In the genomic region with DNA sequence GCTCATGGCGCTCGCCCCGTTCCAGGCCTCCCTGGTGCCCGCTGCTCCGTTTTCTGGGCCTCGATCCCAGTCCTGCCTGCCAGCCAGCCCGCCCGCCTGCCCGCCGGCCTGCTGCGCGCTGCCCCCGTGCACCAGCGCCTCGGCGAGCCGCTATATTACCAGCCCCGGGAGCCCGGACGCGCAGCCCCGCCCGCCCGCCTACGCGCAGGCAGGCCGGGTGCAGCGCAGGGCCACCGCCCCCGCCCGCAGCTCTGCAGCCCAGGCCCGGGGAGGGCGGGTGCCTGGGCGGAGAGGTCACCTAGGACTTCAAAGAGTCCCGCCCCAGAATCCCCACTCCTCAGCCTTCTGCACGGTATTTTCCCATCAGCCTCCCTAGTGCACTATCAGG, we compare ENCODE assay signal across 9 cellular contexts. TPM values are rescaled to one million over a fixed set of nuclear protein-coding genes. Genes with fewer than 3 reads are reported as not detected.
DNase-seq lines count a peak whose midpoint lies in the region; ATAC-seq lines count a peak whose summit lies in the region.
"Had no signal": no experiment of that assay in that cellular context is flagged by ENCODE, and none has a peak within 500 bp of the region (broad histone marks: within the 10 kb centered on the region; RNA-seq: fewer than 3 reads in every experiment).

A gene (minus strand): TSS at position 157 of the 388 bp plus-strand sequence. CDS start 151 bp downstream, at position 6.

- H3K4me3 Mint-ChIP-seq in activated CD8-positive, alpha-beta memory T cell treated with anti-CD3 and anti-CD28 coated beads, Interleukin-2, amount 10 ng/mL, durations not matched to agents 7 days and 5 days: no peak within 1 kb of the TSS
- peak within 1 kb of the TSS; percentile 42 for H3K4me3 Mint-ChIP-seq in dendritic cell treated with granulocyte-macrophage colony-stimulating factor and Interleukin-4, amounts not matched to agents 40 ng/mL and 50 ng/mL, for 4 days
- H3K4me3 Mint-ChIP-seq: CD4-positive, CD25-positive, alpha-beta regulatory T cell had no signal

- H3K9me3 Mint-ChIP-seq in activated CD8-positive, alpha-beta memory T cell treated with anti-CD3 and anti-CD28 coated beads, Interleukin-2, amount 10 ng/mL, durations not matched to agents 7 days and 5 days (ENCODE audit: low read depth): no peaks in the 10 kb centered on the region
- no peaks in the 10 kb centered on the region for H3K9me3 Mint-ChIP-seq in dendritic cell treated with granulocyte-macrophage colony-stimulating factor and Interleukin-4, amounts not matched to agents 40 ng/mL and 50 ng/mL, for 4 days
- H3K9me3 Mint-ChIP-seq: CD4-positive, CD25-positive, alpha-beta regulatory T cell had no signal

- H3K27ac Mint-ChIP-seq in activated CD8-positive, alpha-beta memory T cell treated with anti-CD3 and anti-CD28 coated beads, Interleukin-2, amount 10 ng/mL, durations not matched to agents 7 days and 5 days: no peak within 1 kb of the TSS
- no peak within 1 kb of the TSS for H3K27ac Mint-ChIP-seq in dendritic cell treated with granulocyte-macrophage colony-stimulating factor and Interleukin-4, amounts not matched to agents 40 ng/mL and 50 ng/mL, for 4 days
- H3K27ac Mint-ChIP-seq: CD4-positive, CD25-positive, alpha-beta regulatory T cell had no signal

- intact Hi-C loops in dendritic cell treated with granulocyte-macrophage colony-stimulating factor and Interleukin-4, amounts not matched to agents 40 ng/mL and 50 ng/mL, for 4 days (cut with micrococcal nuclease): no loop called here

- no peaks in the 10 kb centered on the region for H3K4me1 ChIP-seq in thymus (ENCODE audit: control insufficient read depth, insufficient read depth, low read length)

- no peaks in the 10 kb centered on the region for H3K9me3 ChIP-seq in thymus (ENCODE audit: control insufficient read depth)

- CTCF ChIA-PET in activated CD8-positive, alpha-beta memory T cell treated with anti-CD3 and anti-CD28 coated beads, Interleukin-2, amount 10 ng/mL, durations not matched to agents 7 days and 5 days (lab: Charles Lee): no interaction called here

- WGBS in thymus: 2% methylated on average over 36 of the region's 36 CpGs

- no peak for DNase-seq in activated CD8-positive, alpha-beta memory T cell treated with anti-CD3 and anti-CD28 coated beads, Interleukin-2, amount 10 ng/mL, durations not matched to agents 7 days and 5 days
- no peak for DNase-seq in activated CD8-positive, alpha-beta memory T cell treated with anti-CD3 and anti-CD28 coated beads, Interleukin-2, amount 50 U/mL, for 48 hours
- DNase-seq in mesenteric fat pad (ENCODE audit: low spot score): no peak
- DNase-seq in NCI-H146 (lab: John Stamatoyannopoulos, UW): no peak
- DNase-seq in RKO (ENCODE audit: low spot score): no peak

- no peak within 1 kb of the TSS for H3K27ac ChIP-seq in thymus (ENCODE audit: low read depth)

- H3K36me3 ChIP-seq in thymus (ENCODE audit: control insufficient read depth, insufficient read depth): no peaks in the 10 kb centered on the region

- no peaks in the 10 kb centered on the region for H3K27me3 ChIP-seq in thymus (ENCODE audit: control insufficient read depth, insufficient read depth)

- ATAC-seq in activated CD8-positive, alpha-beta memory T cell treated with anti-CD3 and anti-CD28 coated beads, Interleukin-2, amount 10 ng/mL, durations not matched to agents 7 days and 5 days: peak; percentile 20
- no peak for ATAC-seq in GM21390 (IDR thresholded peaks at IDR 0.05; ENCODE audit: unreplicated experiment)

- no peaks in the 10 kb centered on the region for H3K36me3 Mint-ChIP-seq in activated CD8-positive, alpha-beta memory T cell treated with anti-CD3 and anti-CD28 coated beads, Interleukin-2, amount 10 ng/mL, durations not matched to agents 7 days and 5 days
- H3K36me3 Mint-ChIP-seq in dendritic cell treated with granulocyte-macrophage colony-stimulating factor and Interleukin-4, amounts not matched to agents 40 ng/mL and 50 ng/mL, for 4 days (ENCODE audit: low read depth): no peaks in the 10 kb centered on the region
- H3K36me3 Mint-ChIP-seq: CD4-positive, CD25-positive, alpha-beta regulatory T cell had no signal

- no peaks in the 10 kb centered on the region for H3K4me1 Mint-ChIP-seq in activated CD8-positive, alpha-beta memory T cell treated with anti-CD3 and anti-CD28 coated beads, Interleukin-2, amount 10 ng/mL, durations not matched to agents 7 days and 5 days
- H3K4me1 Mint-ChIP-seq in dendritic cell treated with granulocyte-macrophage colony-stimulating factor and Interleukin-4, amounts not matched to agents 40 ng/mL and 50 ng/mL, for 4 days (ENCODE audit: low read depth): no peaks in the 10 kb centered on the region

- H3K27me3 Mint-ChIP-seq in activated CD8-positive, alpha-beta memory T cell treated with anti-CD3 and anti-CD28 coated beads, Interleukin-2, amount 10 ng/mL, durations not matched to agents 7 days and 5 days: peaks cover 16% of the 10 kb centered on the region
- H3K27me3 Mint-ChIP-seq in dendritic cell treated with granulocyte-macrophage colony-stimulating factor and Interleukin-4, amounts not matched to agents 40 ng/mL and 50 ng/mL, for 4 days: peaks cover 20% of the 10 kb centered on the region

- peak within 1 kb of the TSS; percentile 29 for H3K4me3 ChIP-seq in thymus (ENCODE audit: low read length)

RNA-seq across cellular contexts. Expression of the gene that starts here (rescaled TPM):
- not detected for total RNA-seq in activated CD8-positive, alpha-beta memory T cell treated with anti-CD3 and anti-CD28 coated beads, Interleukin-2, amount 10 ng/mL, durations not matched to agents 7 days and 5 days
- 113 TPM for total RNA-seq in mesenteric fat pad
- polyA plus RNA-seq in thymus: 5.0 TPM
- total RNA-seq: CD4-positive, CD25-positive, alpha-beta regulatory T cell had no signal

Comparison
In these comparisons a context has a peak if more than half of its experiments do, and no peak if none do; other contexts are left out.
1. RNA of the gene that starts here (total RNA-seq): 113 TPM in mesenteric fat pad (single experiment); not detected in activated CD8-positive, alpha-beta memory T cell treated with anti-CD3 and anti-CD28 coated beads, Interleukin-2, amount 10 ng/mL, durations not matched to agents 7 days and 5 days; every median in the first group is over 100 times any median in the second.
2. Peak in ATAC-seq in activated CD8-positive, alpha-beta memory T cell treated with anti-CD3 and anti-CD28 coated beads, Interleukin-2, amount 10 ng/mL, durations not matched to agents 7 days and 5 days; RNA of the gene not detected or under 1 TPM.